11 cellular contexts compared by ENCODE assay signal in the genomic region with DNA sequence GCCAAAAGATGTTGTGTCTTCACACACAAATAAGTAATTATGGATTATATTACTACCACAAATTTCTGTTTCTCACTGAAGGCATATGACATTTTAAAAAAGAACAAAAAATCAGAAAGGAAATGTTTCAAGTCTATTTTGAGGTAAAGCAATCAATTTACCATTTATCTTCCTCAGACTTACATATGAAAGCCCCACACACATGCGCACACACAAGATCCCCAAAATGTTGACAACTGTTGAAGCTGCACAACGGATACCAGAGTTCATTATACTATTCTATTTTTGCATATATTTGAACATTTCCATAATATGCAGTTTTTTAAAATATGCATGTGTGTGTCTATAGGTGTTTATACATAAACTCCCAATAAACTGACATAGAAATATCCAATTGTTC. TPM values are rescaled to one million over a fixed set of nuclear protein-coding genes. Genes with fewer than 3 reads are reported as not detected.
DNase-seq lines count a peak whose midpoint lies in the region; ATAC-seq, FAIRE-seq and TF ChIP-seq lines count a peak whose summit lies in the region.
"Had no signal": no experiment of that assay in that cellular context is flagged by ENCODE, and none has a peak within 500 bp of the region (broad histone marks: within the 10 kb centered on the region; RNA-seq: fewer than 3 reads in every experiment).

No MANE protein-coding gene starts in this region.

- H3K27me3 Mint-ChIP-seq in naive thymus-derived CD8-positive, alpha-beta T cell: no peaks in the 10 kb centered on the region

- peak overlapping the region in 6 of 10 donors; percentile 6 to 71 (median 22) for H3K27ac Mint-ChIP-seq in naive thymus-derived CD8-positive, alpha-beta T cell

- TF ChIP-seq POLR2A in GM12878 (IDR thresholded peaks at IDR 0.05; ENCODE audit: low read depth, low read length): no peak

- intact Hi-C loops in GM12878 (cut with micrococcal nuclease; ENCODE audit: unreplicated experiment): no loop called here

- H3K9me3 ChIP-seq in DOHH2 (ENCODE audit: control insufficient read depth, insufficient read depth, low read length) (no peaks in the 10 kb centered on the region), GM12878 (replicated peaks; ENCODE audit: control insufficient read depth, insufficient read depth, low read length) (no peaks in the 10 kb centered on the region; the same call in 2 of the 3 replicates)
- H3K9me3 ChIP-seq: pancreas, SJSA1 had no signal

- H3K4me2 ChIP-seq in DOHH2 (ENCODE audit: low read length) (peak overlapping the region; percentile 98), KMS-11 (peak overlapping the region; percentile 89), GM12878 (ENCODE audit: control insufficient read depth, insufficient read depth) (peak overlapping the region; percentile 53)

- no peaks in the 10 kb centered on the region; the same call in 1 of the 2 replicates for H3F3A ChIP-seq in DOHH2 (ENCODE audit: control insufficient read depth, insufficient read depth)

- H3K27me3 ChIP-seq in DOHH2 (ENCODE audit: control insufficient read depth, low read length) (no peaks in the 10 kb centered on the region), KMS-11 (ENCODE audit: insufficient read depth, low read depth) (no peaks in the 10 kb centered on the region), GM12878 (replicated peaks in 1 of 2; ENCODE audit: control insufficient read depth in 2 of 2, insufficient read depth in 2 of 2, low read length in 1 of 2) (no peaks in the 10 kb centered on the region)
- H3K27me3 ChIP-seq: pancreas, SJSA1 had no signal

- SMC1A ChIA-PET in GM12878 (lab: Charles Lee; ENCODE audit: uncharacterized antibody, unreplicated experiment): interaction anchor here (0.7 to 5.0 kb wide), 15 partner anchors 17 to 146 kb away, joined by 3 to 31 read pairs (median 3); no protein-coding TSS in a partner anchor

- no peak for TF ChIP-seq RAD21 in GM12878 (IDR thresholded peaks at IDR 0.05; ENCODE audit: insufficient read depth, low read depth, low read length)

- peaks cover 40% of the 10 kb centered on the region for H3K36me3 ChIP-seq in DOHH2 (ENCODE audit: control insufficient read depth, low read length)
- H3K36me3 ChIP-seq in KMS-11 (ENCODE audit: insufficient read depth): no peaks in the 10 kb centered on the region
- H3K36me3 ChIP-seq in GM12878 (ENCODE audit: control insufficient read depth in 2 of 2, insufficient read depth in 2 of 2, low read length in 1 of 2): no peaks in the 10 kb centered on the region; a peak in 2 of 4 replicates
- H3K36me3 ChIP-seq: pancreas had no signal

- TF ChIP-seq EP300 in GM12878 (IDR thresholded peaks at IDR 0.05; ENCODE audit: borderline replicate concordance in 1 of 2, control insufficient read depth in 1 of 2, low read depth in 2 of 2, low read length in 2 of 2): no peak

- TF ChIP-seq CTCF in DOHH2 (IDR thresholded peaks at IDR 0.05; ENCODE audit: low read depth, low read length, poor library complexity, severe bottlenecking) (no peak), KMS-11 (conservative IDR thresholded peaks at IDR 0.05; ENCODE audit: low read depth, low read length) (no peak), GM12878 (IDR thresholded peaks at IDR 0.05 in 2 of 3, conservative IDR thresholded peaks at IDR 0.05 in 1 of 3; ENCODE audit: control insufficient read depth in 2 of 3, extremely low read depth in 1 of 3, insufficient read depth in 1 of 3, low read depth in 3 of 3, low read length in 3 of 3) (no peak)

- H3K79me2 ChIP-seq in DOHH2 (ENCODE audit: control insufficient read depth, low read length) (peaks cover 79% of the 10 kb centered on the region), KMS-11 (ENCODE audit: insufficient read depth, low read depth) (peaks cover 21% of the 10 kb centered on the region; the same call in 1 of the 2 replicates), GM12878 (ENCODE audit: control insufficient read depth, insufficient read depth, low read length) (peaks cover 68% of the 10 kb centered on the region)

- FAIRE-seq in GM12878 (lab: Jason Lieb, UNC): no peak
- FAIRE-seq: islet of Langerhans, pancreas had no signal

- CTCF ChIA-PET in GM12878 (lab: Yijun Ruan, JAX): interaction anchor here (0.6 to 3.8 kb wide), 5 partner anchors 51 to 145 kb away, joined by 3 to 21 read pairs (median 4); no protein-coding TSS in a partner anchor

- H3K4me1 ChIP-seq in DOHH2 (ENCODE audit: control insufficient read depth, low read length) (peaks cover 29% of the 10 kb centered on the region), KMS-11 (ENCODE audit: low read depth, poor library complexity, severe bottlenecking) (peaks cover 29% of the 10 kb centered on the region), GM12878 (ENCODE audit: control insufficient read depth, insufficient read depth, low read length) (peaks cover 4% of the 10 kb centered on the region)
- H3K4me1 ChIP-seq: SJSA1 had no signal

- no peaks in the 10 kb centered on the region for H3K9me2 ChIP-seq in DOHH2 (replicated peaks; ENCODE audit: control insufficient read depth, low read length)

- H3K27ac ChIP-seq in DOHH2 (ENCODE audit: low read depth, low read length) (no peak overlapping the region), KMS-11 (no peak overlapping the region), GM12878 (ENCODE audit: control insufficient read depth, insufficient read depth) (no peak overlapping the region)
- H3K27ac ChIP-seq: pancreas, SJSA1 had no signal

- H3K36me3 Mint-ChIP-seq in naive thymus-derived CD8-positive, alpha-beta T cell: peaks cover 0 to 23% (median 7%) of the 10 kb centered on the region in 3 donors

- peak overlapping the region; percentile 76 to 100 (median 100) for H3K4me3 Mint-ChIP-seq in naive thymus-derived CD8-positive, alpha-beta T cell

- no TSS peak for BruUV-seq in GM12878 (replicated peaks; lab: Mats Ljungman, UMichigan)

- DNase-seq in GM12878 (ENCODE audit: low read depth, low spot score): no peak
- no peak for DNase-seq in naive thymus-derived CD8-positive, alpha-beta T cell
- no peak for DNase-seq in medulla oblongata (ENCODE audit: extremely low spot score)
- no peak for DNase-seq in globus pallidus (ENCODE audit: low spot score)
- DNase-seq in GM19238 (ENCODE audit: insufficient read length, low spot score): no peak
- DNase-seq: NCI-H345 had no signal

- H3K4me3 ChIP-seq in DOHH2 (ENCODE audit: low read length) (peak overlapping the region; percentile 93), KMS-11 (IDR thresholded peaks at IDR 0.05; ENCODE audit: insufficient read depth, low read depth, low read length) (no peak overlapping the region), GM12878 (peak overlapping the region; percentile 100)
- H3K4me3 ChIP-seq: SJSA1 had no signal

- no peak overlapping the region for H2AFZ ChIP-seq in KMS-11 (ENCODE audit: low read depth)
- no peak overlapping the region for H2AFZ ChIP-seq in GM12878 (ENCODE audit: control insufficient read depth, low read depth, low read length)

- H3K9ac ChIP-seq in KMS-11: no peak overlapping the region
- peak overlapping the region; percentile 96 for H3K9ac ChIP-seq in GM12878 (ENCODE audit: control insufficient read depth, insufficient read depth, low read length)

- peaks cover 0 to 1% (median 0%) of the 10 kb centered on the region in 9 donors for H3K9me3 Mint-ChIP-seq in naive thymus-derived CD8-positive, alpha-beta T cell

- POLR2A ChIA-PET in GM12878 (lab: Charles Lee): interaction anchor here (0.6 to 2.9 kb wide), 11 partner anchors 9 to 1340 kb away, joined by 3 to 22 read pairs (median 4); no protein-coding TSS in a partner anchor
- POLR2A ChIA-PET in naive thymus-derived CD8-positive, alpha-beta T cell (lab: Charles Lee): interaction anchor here (0.6 kb wide), 3 partner anchors 13 to 124 kb away, joined by 3 to 4 read pairs (median 3); no protein-coding TSS in a partner anchor

- peaks cover 14 to 44% (median 34%) of the 10 kb centered on the region in 4 donors for H3K4me1 Mint-ChIP-seq in naive thymus-derived CD8-positive, alpha-beta T cell

- ATAC-seq in GM12878: no peak
- ATAC-seq in naive thymus-derived CD8-positive, alpha-beta T cell: no peak
- ATAC-seq: pancreas had no signal

- in situ Hi-C loops in GM12878 (cut with MboI): no loop called here

- RAD21 ChIA-PET in GM12878 (lab: Charles Lee; ENCODE audit: unreplicated experiment): interaction anchor here (0.6 to 7.2 kb wide), 5 partner anchors 37 to 79 kb away, joined by 3 to 36 read pairs (median 5); no protein-coding TSS in a partner anchor

- H4K20me1 ChIP-seq in DOHH2 (ENCODE audit: control insufficient read depth, insufficient read depth, low read depth, low read length): peaks cover 11% of the 10 kb centered on the region; the same call in 1 of the 2 replicates
- H4K20me1 ChIP-seq in KMS-11 (ENCODE audit: insufficient read depth): no peaks in the 10 kb centered on the region
- H4K20me1 ChIP-seq in GM12878 (ENCODE audit: control insufficient read depth, insufficient read depth): no peaks in the 10 kb centered on the region

- WGBS in GM12878 (ENCODE audit: insufficient coverage, insufficient replicate concordance, low lambda C conversion rate, missing lambda C conversion rate): 96% methylated on average over 2 of the region's 2 CpGs

RNA-seq across cellular contexts. Expression of gene LRBA, which starts 2.7 kb away (rescaled TPM):
- total RNA-seq in GM12878 (2013; cell fraction: nucleolus; rRNA removed): 574 and 578 TPM in 2 replicates
- 75.5 and 89.8 TPM in 2 replicates for total RNA-seq in GM12878 (2014; rRNA removed)
- 93.4 and 101 TPM in 2 replicates for total RNA-seq in GM12878 (2014; rRNA removed; fragmentation: Illumina TruSeq; extraction: Trizol)
- total RNA-seq in GM12878 (2021): 70.6 and 72.7 TPM in 2 replicates
- 40.5 TPM for polyA plus RNA-seq in GM12878 (2011; ENCODE audit: low read depth)
- 74.6 and 82.6 TPM in 2 replicates for polyA plus RNA-seq in GM12878 (2011; rRNA removed)
- polyA plus RNA-seq in GM12878 (2011; cell fraction: cytosol; rRNA removed): 71.9 and 79.6 TPM in 2 replicates
- polyA plus RNA-seq in GM12878 (2011; cell fraction: nucleus; rRNA removed): 58.5 and 60.2 TPM in 2 replicates
- polyA plus RNA-seq in GM12878 (2012): 39.6 and 45.7 TPM in 2 replicates
- polyA plus RNA-seq in GM12878 (2014; fragmentation: Illumina TruSeq; extraction: Trizol): 74.4 and 98.9 TPM in 2 replicates
- polyA plus RNA-seq in GM12878 (2014; fragmentation: Nextera tagmentation; extraction: Ambion mirVana): 10 to 100 TPM; 20.3 to 22.0 TPM
- 37.1 and 39.4 TPM in 2 replicates for polyA plus RNA-seq in GM12878 (2014; rRNA removed)
- polyA plus RNA-seq in GM12878 (2016; fragmentation: Nextera tagmentation; extraction: Ambion mirVana): 10 to 100 TPM; 24.8 to 29.4 TPM
- 433 TPM in 2 replicates for polyA minus RNA-seq in GM12878 (2011; rRNA and poly(A)+ RNA removed)
- 91.3 and 96.2 TPM in 2 replicates for polyA minus RNA-seq in GM12878 (2011; cell fraction: cytosol; rRNA and poly(A)+ RNA removed)
- polyA minus RNA-seq in GM12878 (2011; cell fraction: nucleus; rRNA and poly(A)+ RNA removed): 384 and 542 TPM in 2 replicates
- 10 to 100 TPM; 57.6 to 57.7 TPM for total RNA-seq in naive thymus-derived CD8-positive, alpha-beta T cell
- 10 to 100 TPM; 16.4 to 18.4 (median 18.2) TPM for polyA plus RNA-seq in naive thymus-derived CD8-positive, alpha-beta T cell
